8 cellular contexts compared by ENCODE assay signal in genomic region chr14:93033983-93034670, GRCh38.
A peak's percentile ranks its signal among the peaks of the same experiment; 100 is the strongest.
DNase-seq lines count a peak whose midpoint lies in the region; ATAC-seq and TF ChIP-seq lines count a peak whose summit lies in the region.

No MANE protein-coding gene starts in this region.

- intact Hi-C loops in Panc1 (cut with micrococcal nuclease; ENCODE audit: unreplicated experiment), result no loop called here
- intact Hi-C loops in ascending aorta (cut with DNase I), result no loop called here

- in situ Hi-C loops in Panc1 (cut with HindIII; ENCODE audit: low pct_unique_long_range_greater_than_20kb, low sequenced_read_pairs), result no loop called here

- peak; percentile 48 for DNase-seq in COR-L47 (lab: John Stamatoyannopoulos, UW)
- DNase-seq in Panc1 (ENCODE audit: low read depth, low spot score), result no peak
- DNase-seq in activated naive CD8-positive, alpha-beta T cell treated with anti-CD3 and anti-CD28 coated beads for 36 hours, result peak; percentile 72
- DNase-seq in substantia nigra (lab: John Stamatoyannopoulos, UW), result peak in 37 of 49 donors; percentile 21 to 85 (median 56)
- DNase-seq in NCI-H510A (lab: John Stamatoyannopoulos, UW), result no peak
- DNase-seq in ascending aorta (ENCODE audit: low spot score in 2 of 2), result no peak

- H3K4me3 ChIP-seq in Panc1 (ENCODE audit: low read depth in 2 of 2, low read length in 2 of 2), result no peak overlapping the region
- H3K4me3 ChIP-seq in ascending aorta, result no peak overlapping the region

- ATAC-seq in GM21723 (IDR thresholded peaks at IDR 0.05; ENCODE audit: unreplicated experiment), result peak; percentile 74
- peak; percentile 64; the same call in 1 of the 2 replicates for ATAC-seq in Panc1

- no peaks in the 10 kb centered on the region for H3K27me3 Mint-ChIP-seq in activated naive CD8-positive, alpha-beta T cell treated with anti-CD3 and anti-CD28 coated beads for 36 hours

- H3K4me1 Mint-ChIP-seq in activated naive CD8-positive, alpha-beta T cell treated with anti-CD3 and anti-CD28 coated beads for 36 hours, result peaks cover 45% of the 10 kb centered on the region

- H3K27me3 ChIP-seq in Panc1 (ENCODE audit: control insufficient read depth, insufficient read depth, low read length), result no peaks in the 10 kb centered on the region
- no peaks in the 10 kb centered on the region for H3K27me3 ChIP-seq in layer of hippocampus (ENCODE audit: control insufficient read depth, insufficient read depth, low read length)
- no peaks in the 10 kb centered on the region for H3K27me3 ChIP-seq in ascending aorta

- peak overlapping the region; percentile 67 for H3K4me3 Mint-ChIP-seq in activated naive CD8-positive, alpha-beta T cell treated with anti-CD3 and anti-CD28 coated beads for 36 hours

- no peak overlapping the region for H3K27ac ChIP-seq in Panc1 (ENCODE audit: low read length)
- H3K27ac ChIP-seq in layer of hippocampus (ENCODE audit: low read depth, low read length), result peak overlapping the region; percentile 99
- H3K27ac ChIP-seq in substantia nigra (ENCODE audit: low read depth, low read length, poor library complexity, severe bottlenecking), result peak overlapping the region; percentile 96
- no peak overlapping the region for H3K27ac ChIP-seq in ascending aorta

- H3K9me3 ChIP-seq in Panc1 (ENCODE audit: control insufficient read depth, insufficient read depth, low read depth, low read length) (no peaks in the 10 kb centered on the region), ascending aorta (no peaks in the 10 kb centered on the region)

- no peaks in the 10 kb centered on the region for H3K36me3 Mint-ChIP-seq in activated naive CD8-positive, alpha-beta T cell treated with anti-CD3 and anti-CD28 coated beads for 36 hours

- H3K4me1 ChIP-seq in Panc1 (ENCODE audit: control insufficient read depth, insufficient read depth, low read length) (no peaks in the 10 kb centered on the region), ascending aorta (peaks cover 0 to 11% of the 10 kb centered on the region in 2 donors)

- POLR2A ChIA-PET in Panc1 (lab: Charles Lee), result no interaction called here

- H3K9me3 Mint-ChIP-seq in activated naive CD8-positive, alpha-beta T cell treated with anti-CD3 and anti-CD28 coated beads for 36 hours, result no peaks in the 10 kb centered on the region

- H3K27ac Mint-ChIP-seq in activated naive CD8-positive, alpha-beta T cell treated with anti-CD3 and anti-CD28 coated beads for 36 hours, result peak overlapping the region; percentile 90

- BruUV-seq in Panc1 (replicated peaks; lab: Mats Ljungman, UMichigan), result no TSS peak

- H3K36me3 ChIP-seq in Panc1 (ENCODE audit: control insufficient read depth, insufficient read depth, low read length) (no peaks in the 10 kb centered on the region), ascending aorta (no peaks in the 10 kb centered on the region)

- TF ChIP-seq CTCF in Panc1 (IDR thresholded peaks at IDR 0.05), result no peak; the same call in 1 of the 2 replicates
- peak in 1 of 3 experiments; percentile 32 for TF ChIP-seq CTCF in ascending aorta (IDR thresholded peaks at IDR 0.05)

- CTCF ChIA-PET in Panc1 (lab: Charles Lee), result no interaction called here

Comparison
In these comparisons a context has a peak if more than half of its experiments do, and no peak if none do; other contexts are left out.
1. DNase-seq: peak in COR-L47 (single experiment), activated naive CD8-positive, alpha-beta T cell treated with anti-CD3 and anti-CD28 coated beads for 36 hours (single experiment) and substantia nigra (37 of 49); none in Panc1 (single experiment), NCI-H510A (single experiment) and ascending aorta (0 of 2).
2. H3K27ac ChIP-seq: peak in layer of hippocampus (single experiment) and substantia nigra (single experiment); none in Panc1 (single experiment) and ascending aorta (0 of 2).